Comparison of ENCODE assay signal across 29 cellular contexts in the genomic region with DNA sequence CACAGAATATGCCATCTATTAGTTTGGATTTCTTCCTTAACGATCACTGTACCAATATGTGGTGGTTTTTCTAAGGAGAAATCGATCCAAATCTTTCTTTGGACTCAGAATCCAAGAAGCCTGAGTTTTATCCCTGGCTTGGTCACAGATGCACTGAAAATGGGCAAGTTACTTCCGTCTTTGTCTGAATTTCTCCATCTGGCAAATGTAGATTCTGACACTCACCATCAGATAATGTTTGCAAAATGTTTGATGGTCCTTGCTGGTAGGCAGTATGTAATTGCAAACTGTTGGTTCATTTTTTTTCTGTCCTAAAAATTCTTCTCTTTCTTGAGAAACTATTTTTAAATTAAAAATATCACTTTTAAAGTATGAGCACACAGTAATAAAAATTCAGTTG.
"Had no signal": no experiment of that assay in that cellular context is flagged by ENCODE, and none has a peak within 500 bp of the region (broad histone marks: within the 10 kb centered on the region; RNA-seq: fewer than 3 reads in every experiment).

No MANE protein-coding gene starts in this region.

- H3K4me1 ChIP-seq: foreskin keratinocyte, psoas muscle, sigmoid colon, thyroid gland had no signal

- H3K9me3 ChIP-seq: esophagus muscularis mucosa, gastroesophageal sphincter, left ventricle myocardium inferior, lower lobe of right lung, ovary, psoas muscle, sigmoid colon, stomach, thyroid gland, vagina had no signal

- H3K4me3 ChIP-seq: esophagus muscularis mucosa, gastroesophageal sphincter, left ventricle myocardium inferior, lower lobe of right lung, ovary, psoas muscle, sigmoid colon, stomach, thyroid gland, vagina had no signal

- FAIRE-seq: endothelial cell of umbilical vein had no signal

- DNase-seq: dermis blood vessel endothelial cell; effector memory CD4-positive, alpha-beta T cell; foreskin keratinocyte; glutamatergic neuron; hypothalamus; immature natural killer cell; islet precursor cell; kidney glomerular epithelial cell; left colon; left ventricle myocardium inferior; lower lobe of right lung; natural killer cell; occipital lobe; ovary; posterior cingulate gyrus; psoas muscle; right cardiac atrium; sigmoid colon; stimulated activated CD4-positive, alpha-beta T cell treated with anti-CD3 and anti-CD28 coated beads, Interleukin-2, amount 100 ng/mL, for 24 hours; stimulated activated CD4-positive, alpha-beta T cell treated with anti-CD3 and anti-CD28 coated beads, Interleukin-4, amount 100 ng/mL, for 24 hours; stimulated activated naive CD4-positive, alpha-beta T cell treated with Interleukin-2 at 50 U/mL for 16 hours; stomach; thyroid gland; trophoblast cell had no signal

- H3K27me3 ChIP-seq: esophagus muscularis mucosa, gastroesophageal sphincter, ovary, sigmoid colon, stomach, thyroid gland, vagina had no signal

- H3K36me3 ChIP-seq: esophagus muscularis mucosa, gastroesophageal sphincter, left ventricle myocardium inferior, lower lobe of right lung, ovary, sigmoid colon, stomach, thyroid gland, vagina had no signal

- H3K27ac ChIP-seq: esophagus muscularis mucosa, foreskin keratinocyte, gastroesophageal sphincter, left ventricle myocardium inferior, lower lobe of right lung, ovary, psoas muscle, sigmoid colon, stomach, thyroid gland, vagina had no signal

- ATAC-seq: foreskin keratinocyte; gastroesophageal sphincter; left colon; lower lobe of right lung; natural killer cell; psoas muscle; right cardiac atrium; stimulated activated effector memory CD8-positive, alpha-beta T cell treated with anti-CD3 and anti-CD28 coated beads, Interleukin-12 subunit alpha, Interleukin-12 subunit beta, amount 100 ng/mL, for 72 hours had no signal
